27 cellular contexts compared by ENCODE assay signal in genomic region chr15:70345251-70346019, GRCh38.
"Had no signal": no experiment of that assay in that cellular context is flagged by ENCODE, and none has a peak within 500 bp of the region (broad histone marks: within the 10 kb centered on the region; RNA-seq: fewer than 3 reads in every experiment).

No MANE protein-coding gene starts in this region.

- H3K4me3 ChIP-seq: body of pancreas, cardiac muscle cell, hepatocyte, SK-N-MC, stomach, suprapubic skin, tibial nerve had no signal

- H3K27ac ChIP-seq: cardiac muscle cell, foreskin keratinocyte, hepatocyte, SK-N-MC, stomach, suprapubic skin, tibial nerve had no signal

- H3K36me3 ChIP-seq: cardiac muscle cell, stomach, suprapubic skin, tibial nerve had no signal

- H3K9me3 ChIP-seq: body of pancreas, stomach, suprapubic skin, tibial nerve had no signal

- H3K4me2 ChIP-seq: hepatocyte had no signal

- H3K27me3 ChIP-seq: body of pancreas, hepatocyte, stomach, suprapubic skin, tibial nerve had no signal

- H3K4me1 ChIP-seq: foreskin keratinocyte had no signal

- ATAC-seq: activated naive CD8-positive, alpha-beta T cell treated with anti-CD3 and anti-CD28 coated beads, Interleukin-2, amount 50 U/mL, for 24 hours; foreskin keratinocyte; left ventricle myocardium superior; natural killer cell treated with Interleukin-12 subunit alpha and Interleukin-12 subunit beta and Interleukin-15 and Interleukin-18, amount 100 ng/mL, for 72 hours; sciatic nerve; stimulated activated memory B cell treated with anti-CD40 and anti-IgM and Interleukin-4, amounts not matched to agents 10 μg/mL and 1 μg/mL and 100 μg/mL, for 72 hours; T-helper 17 cell had no signal

- H2AFZ ChIP-seq: hepatocyte had no signal

- DNase-seq: activated CD4-positive, alpha-beta T cell treated with anti-CD3 and anti-CD28 coated beads for 1 hour; activated CD4-positive, alpha-beta T cell treated with anti-CD3 and anti-CD28 coated beads, Interleukin-2, amount 50 U/mL, for 1 hour; activated gamma-delta T cell; activated naive CD4-positive, alpha-beta T cell treated with anti-CD3 and anti-CD28 coated beads, Interleukin-2, amount 50 U/mL, for 16 hours; activated naive CD8-positive, alpha-beta T cell treated with anti-CD3 and anti-CD28 coated beads, Interleukin-2, amount 50 U/mL, for 24 hours; activated T-cell treated with anti-CD3 and anti-CD28 coated beads for 4 hours; dermis blood vessel endothelial cell; effector CD8-positive, alpha-beta T cell; erythroblast; foreskin keratinocyte; immature natural killer cell; kidney glomerular epithelial cell; left ventricle myocardium superior; posterior cingulate gyrus; small intestine; SW 1271; T-helper 17 cell had no signal
